ENCODE assay signal across 30 cellular contexts in the genomic region with DNA sequence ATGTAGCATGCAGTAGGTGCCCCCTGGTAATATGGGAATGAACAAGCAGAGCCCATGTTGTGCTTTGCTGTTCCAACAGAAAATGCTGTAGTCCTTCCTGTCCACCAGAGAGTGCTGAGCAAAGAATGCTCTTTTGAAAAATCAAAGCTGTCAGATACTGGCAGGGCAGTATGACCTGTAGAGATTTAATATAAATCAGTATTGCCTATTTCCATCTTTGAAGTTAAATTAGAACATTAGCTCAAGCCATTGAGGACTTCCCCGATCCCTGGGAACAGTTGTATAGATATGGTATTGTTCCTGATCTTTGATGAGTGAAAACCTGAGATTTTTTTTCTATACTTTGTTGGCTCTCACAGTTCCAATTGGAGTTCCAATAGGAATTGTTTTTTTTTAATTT. TPM values are rescaled to one million over a fixed set of nuclear protein-coding genes. Genes with fewer than 3 reads are reported as not detected.
"Had no signal": no experiment of that assay in that cellular context is flagged by ENCODE, and none has a peak within 500 bp of the region (broad histone marks: within the 10 kb centered on the region; RNA-seq: fewer than 3 reads in every experiment).

No MANE protein-coding gene starts in this region.

- H3K9me3 ChIP-seq: esophagus squamous epithelium, heart right ventricle, mucosa of descending colon, neutrophil, right lobe of liver, suprapubic skin, vagina had no signal

- DNase-seq: cortex of kidney; effector memory CD8-positive, alpha-beta T cell; erythroblast; esophagus squamous epithelium; foreskin melanocyte; glutamatergic neuron; heart right ventricle; hippocampal formation; islet precursor cell; left ventricle myocardium superior; mucosa of descending colon; naive B cell; right lobe of liver; stimulated activated CD4-positive, alpha-beta T cell treated with anti-CD3 and anti-CD28 coated beads, Interleukin-12 subunit alpha, Interleukin-12 subunit beta, amount 100 ng/mL, for 4 hours; stimulated activated CD4-positive, alpha-beta T cell treated with anti-CD3 and anti-CD28 coated beads, Interleukin-1b, Interleukin-23, amount 100 ng/mL, for 48 hours; stimulated activated CD4-positive, alpha-beta T cell treated with anti-CD3 and anti-CD28 coated beads, Interleukin-4, amount 100 ng/mL, for 1 hour; stimulated activated CD8-positive, alpha-beta memory T cell treated with anti-CD3 and anti-CD28 coated beads, Interleukin-4, amount 100 ng/mL, for 48 hours; stimulated activated naive CD4-positive, alpha-beta T cell; stimulated activated naive CD8-positive, alpha-beta T cell treated with anti-CD3 and anti-CD28 coated beads, Interleukin-15, amount 100 ng/mL, for 72 hours; trophoblast cell had no signal

- H3K4me3 Mint-ChIP-seq: effector memory CD8-positive, alpha-beta T cell; memory B cell; naive B cell; natural killer cell treated with Interleukin-12 subunit alpha and Interleukin-12 subunit beta and Interleukin-15 and Interleukin-18, amount 100 ng/mL, for 72 hours; neural crest cell; stimulated activated naive CD8-positive, alpha-beta T cell treated with anti-CD3 and anti-CD28 coated beads, Interleukin-15, amount 100 ng/mL, for 72 hours had no signal

- H3K27ac Mint-ChIP-seq: effector memory CD8-positive, alpha-beta T cell; memory B cell; naive B cell; natural killer cell treated with Interleukin-12 subunit alpha and Interleukin-12 subunit beta and Interleukin-15 and Interleukin-18, amount 100 ng/mL, for 72 hours; progenitor cell of endocrine pancreas; stimulated activated naive CD8-positive, alpha-beta T cell treated with anti-CD3 and anti-CD28 coated beads, Interleukin-15, amount 100 ng/mL, for 72 hours had no signal

- H3K4me2 ChIP-seq: smooth muscle cell had no signal

- H3K27me3 ChIP-seq: esophagus squamous epithelium, heart right ventricle, neutrophil, right lobe of liver, suprapubic skin, vagina had no signal

- H3K27me3 Mint-ChIP-seq: progenitor cell of endocrine pancreas had no signal

- H3K27ac ChIP-seq: esophagus squamous epithelium, heart right ventricle, neutrophil, parathyroid adenoma, right lobe of liver, suprapubic skin, vagina had no signal

- H3K9ac ChIP-seq: parathyroid adenoma had no signal

- H3K4me3 ChIP-seq: esophagus squamous epithelium, heart right ventricle, lung, mucosa of descending colon, right lobe of liver, smooth muscle cell, suprapubic skin, vagina had no signal

- H3K9me3 Mint-ChIP-seq: effector memory CD8-positive, alpha-beta T cell; memory B cell; natural killer cell treated with Interleukin-12 subunit alpha and Interleukin-12 subunit beta and Interleukin-15 and Interleukin-18, amount 100 ng/mL, for 72 hours; neural crest cell; stimulated activated naive CD8-positive, alpha-beta T cell treated with anti-CD3 and anti-CD28 coated beads, Interleukin-15, amount 100 ng/mL, for 72 hours had no signal

- H3K4me1 Mint-ChIP-seq: memory B cell, naive B cell had no signal

- H3K79me2 ChIP-seq: parathyroid adenoma had no signal

- H3K36me3 Mint-ChIP-seq: natural killer cell treated with Interleukin-12 subunit alpha and Interleukin-12 subunit beta and Interleukin-15 and Interleukin-18, amount 100 ng/mL, for 72 hours had no signal

- H2AFZ ChIP-seq: parathyroid adenoma had no signal

RNA-seq across cellular contexts. Expression of gene EML5, which starts 44.7 kb away (rescaled TPM):
- polyA plus RNA-seq: smooth muscle cell had no signal
